In genomic region chr18:62741118-62741566, GRCh38 we compare ENCODE assay signal across 10 cellular contexts. TPM values are rescaled to one million over a fixed set of nuclear protein-coding genes. Genes with fewer than 3 reads are reported as not detected.
DNase-seq lines count a peak whose midpoint lies in the region; ATAC-seq, FAIRE-seq and TF ChIP-seq lines count a peak whose summit lies in the region.
"Had no signal": no experiment of that assay in that cellular context is flagged by ENCODE, and none has a peak within 500 bp of the region (broad histone marks: within the 10 kb centered on the region; RNA-seq: fewer than 3 reads in every experiment).

No MANE protein-coding gene starts in this region.

- H3K4me1 ChIP-seq in K562 (replicated peaks in 1 of 2; ENCODE audit: control insufficient read depth in 2 of 2, insufficient read depth in 2 of 2, low read length in 2 of 2) = peaks cover 7 to 34% of the 10 kb centered on the region in 2 experiments
- peaks cover 24% of the 10 kb centered on the region for H3K4me1 ChIP-seq in mesodermal cell (ENCODE audit: control insufficient read depth, insufficient read depth, low read length, poor library complexity, severe bottlenecking)

- DNase-seq in DMS53 (lab: John Stamatoyannopoulos, UW) = peak; percentile 68
- DNase-seq in Kasumi-1 (lab: John Stamatoyannopoulos, UW) = peak; percentile 44 to 56
- peak; percentile 11 to 70 (median 26) for DNase-seq in K562 (ENCODE audit: extremely low read depth in 1 of 4, low spot score in 3 of 4)
- no peak for DNase-seq in ureter (ENCODE audit: low spot score)
- DNase-seq in ecto neural progenitor cell (ENCODE audit: low spot score) = no peak
- DNase-seq in stimulated activated naive B cell treated with anti-CD40 and anti-IgM and Interleukin-4, amounts not matched to agents 10 μg/mL and 1 μg/mL and 100 μg/mL, for 72 hours = no peak
- no peak for DNase-seq in RCC 7860 (ENCODE audit: low spot score)
- DNase-seq: effector CD8-positive, alpha-beta T cell; T-helper 9 cell had no signal

- H3K9me3 ChIP-seq in K562 (replicated peaks; ENCODE audit: control insufficient read depth, insufficient read depth, low read depth, low read length) (no peaks in the 10 kb centered on the region), mesodermal cell (ENCODE audit: control insufficient read depth, low read length) (peaks cover 4% of the 10 kb centered on the region)

- no peak overlapping the region for H3K27ac Mint-ChIP-seq in stimulated activated naive B cell treated with anti-CD40 and anti-IgM and Interleukin-4, amounts not matched to agents 10 μg/mL and 1 μg/mL and 100 μg/mL, for 72 hours

- intact Hi-C loops in K562 (cut with micrococcal nuclease) = loop anchor here (10.0 kb wide), 1 partner anchor 94 kb away; no protein-coding TSS in a partner anchor

- CTCF ChIA-PET in K562 (lab: Yijun Ruan, JAX; ENCODE audit: low intra/inter-chr PET ratio) = no interaction called here

- WGBS in K562 (ENCODE audit: insufficient coverage, low coverage, missing lambda C conversion rate) = 29% methylated on average over 4 of the region's 4 CpGs
- 76 to 82% methylated on average over 2 to 4 of the region's 4 CpGs for WGBS in mesodermal cell (ENCODE audit: insufficient coverage in 2 of 2), 2 experiments

- POLR2A ChIA-PET in K562 (lab: Yijun Ruan, JAX) = interaction anchor here (1.1 to 1.7 kb wide), 2 partner anchors 9 to 26 kb away, joined by 5 to 6 read pairs; partner anchors contain the start of gene PHLPP1

- no peak for TF ChIP-seq RAD21 in K562 (CRISPR knock-in tag; conservative IDR thresholded peaks at IDR 0.05 in 1 of 2, IDR thresholded peaks at IDR 0.05 in 1 of 2)

- H3K27ac ChIP-seq in K562 (ENCODE audit: extremely low read depth, low read depth, low read length) (peak overlapping the region; percentile 48; the same call in 1 of the 3 replicates), mesodermal cell (ENCODE audit: low read depth, low read length, severe bottlenecking) (peak overlapping the region; percentile 47)

- no peaks in the 10 kb centered on the region for H4K20me1 ChIP-seq in K562 (replicated peaks; ENCODE audit: control insufficient read depth, insufficient read depth, low read length)

- H3K4me2 ChIP-seq in K562 (ENCODE audit: insufficient read depth, low read length) = peak overlapping the region; percentile 20; the same call in 1 of the 2 replicates

- H3K4me3 ChIP-seq in K562 (no peak overlapping the region), mesodermal cell (ENCODE audit: extremely low read depth, insufficient read depth, low read length, poor library complexity, severe bottlenecking) (no peak overlapping the region)

- no peak overlapping the region for H3K9ac ChIP-seq in K562 (ENCODE audit: insufficient read depth in 1 of 2, low read depth in 2 of 2, low read length in 2 of 2)

- H3K27me3 Mint-ChIP-seq in stimulated activated naive B cell treated with anti-CD40 and anti-IgM and Interleukin-4, amounts not matched to agents 10 μg/mL and 1 μg/mL and 100 μg/mL, for 72 hours = no peaks in the 10 kb centered on the region

- no peak overlapping the region; the same call in 1 of the 2 replicates for H2AFZ ChIP-seq in K562 (ENCODE audit: low read depth, low read length)

- no peak for TF ChIP-seq EP300 in K562 (IDR thresholded peaks at IDR 0.05; ENCODE audit: low read length)

- peak; percentile 75 for ATAC-seq in K562
- no peak for ATAC-seq in stimulated activated naive B cell treated with anti-CD40 and anti-IgM and Interleukin-4, amounts not matched to agents 10 μg/mL and 1 μg/mL and 100 μg/mL, for 72 hours (replicated peaks)

- H3K36me3 Mint-ChIP-seq in stimulated activated naive B cell treated with anti-CD40 and anti-IgM and Interleukin-4, amounts not matched to agents 10 μg/mL and 1 μg/mL and 100 μg/mL, for 72 hours = peaks cover 7 to 9% of the 10 kb centered on the region in 2 donors

- FAIRE-seq in K562 (lab: Jason Lieb, UNC) = no peak
- no peak for FAIRE-seq in RCC 7860 (lab: Jason Lieb, UNC)

- H3K4me1 Mint-ChIP-seq in stimulated activated naive B cell treated with anti-CD40 and anti-IgM and Interleukin-4, amounts not matched to agents 10 μg/mL and 1 μg/mL and 100 μg/mL, for 72 hours = peaks cover 31 to 75% of the 10 kb centered on the region in 2 donors

- in situ Hi-C loops in K562 (cut with MboI) = no loop called here

- no peaks in the 10 kb centered on the region for H3K9me1 ChIP-seq in K562 (ENCODE audit: control insufficient read depth, insufficient read depth, low read length)

- TF ChIP-seq CTCF in K562 (IDR thresholded peaks at IDR 0.05 in 2 of 3, conservative IDR thresholded peaks at IDR 0.05 in 1 of 3; ENCODE audit: insufficient read depth in 2 of 3, low read depth in 1 of 3, low read length in 3 of 3) = no peak

- H3K36me3 ChIP-seq in K562 (ENCODE audit: control insufficient read depth, insufficient read depth, low read length) (no peaks in the 10 kb centered on the region), mesodermal cell (ENCODE audit: control insufficient read depth, insufficient read depth, low read length) (no peaks in the 10 kb centered on the region)

- H3K9me3 Mint-ChIP-seq in stimulated activated naive B cell treated with anti-CD40 and anti-IgM and Interleukin-4, amounts not matched to agents 10 μg/mL and 1 μg/mL and 100 μg/mL, for 72 hours = peaks cover 2 to 7% of the 10 kb centered on the region in 2 donors

- no peak overlapping the region for H3K4me3 Mint-ChIP-seq in stimulated activated naive B cell treated with anti-CD40 and anti-IgM and Interleukin-4, amounts not matched to agents 10 μg/mL and 1 μg/mL and 100 μg/mL, for 72 hours

- H3K27me3 ChIP-seq in K562 (ENCODE audit: control insufficient read depth in 2 of 2, insufficient read depth in 2 of 2, low read length in 2 of 2) = no peaks in the 10 kb centered on the region

- peaks cover 77% of the 10 kb centered on the region for H3K79me2 ChIP-seq in K562 (ENCODE audit: control insufficient read depth, insufficient read depth, low read length)

- BruUV-seq in K562 (replicated peaks; lab: Mats Ljungman, UMichigan) = no TSS peak

- TF ChIP-seq POLR2A in K562 (conservative IDR thresholded peaks at IDR 0.05) = no peak

TF ChIP-seq in K562, 482 proteins besides CTCF, POLR2A, EP300 and RAD21 (continues in another document):
- TF ChIP-seq, protein P1, sequence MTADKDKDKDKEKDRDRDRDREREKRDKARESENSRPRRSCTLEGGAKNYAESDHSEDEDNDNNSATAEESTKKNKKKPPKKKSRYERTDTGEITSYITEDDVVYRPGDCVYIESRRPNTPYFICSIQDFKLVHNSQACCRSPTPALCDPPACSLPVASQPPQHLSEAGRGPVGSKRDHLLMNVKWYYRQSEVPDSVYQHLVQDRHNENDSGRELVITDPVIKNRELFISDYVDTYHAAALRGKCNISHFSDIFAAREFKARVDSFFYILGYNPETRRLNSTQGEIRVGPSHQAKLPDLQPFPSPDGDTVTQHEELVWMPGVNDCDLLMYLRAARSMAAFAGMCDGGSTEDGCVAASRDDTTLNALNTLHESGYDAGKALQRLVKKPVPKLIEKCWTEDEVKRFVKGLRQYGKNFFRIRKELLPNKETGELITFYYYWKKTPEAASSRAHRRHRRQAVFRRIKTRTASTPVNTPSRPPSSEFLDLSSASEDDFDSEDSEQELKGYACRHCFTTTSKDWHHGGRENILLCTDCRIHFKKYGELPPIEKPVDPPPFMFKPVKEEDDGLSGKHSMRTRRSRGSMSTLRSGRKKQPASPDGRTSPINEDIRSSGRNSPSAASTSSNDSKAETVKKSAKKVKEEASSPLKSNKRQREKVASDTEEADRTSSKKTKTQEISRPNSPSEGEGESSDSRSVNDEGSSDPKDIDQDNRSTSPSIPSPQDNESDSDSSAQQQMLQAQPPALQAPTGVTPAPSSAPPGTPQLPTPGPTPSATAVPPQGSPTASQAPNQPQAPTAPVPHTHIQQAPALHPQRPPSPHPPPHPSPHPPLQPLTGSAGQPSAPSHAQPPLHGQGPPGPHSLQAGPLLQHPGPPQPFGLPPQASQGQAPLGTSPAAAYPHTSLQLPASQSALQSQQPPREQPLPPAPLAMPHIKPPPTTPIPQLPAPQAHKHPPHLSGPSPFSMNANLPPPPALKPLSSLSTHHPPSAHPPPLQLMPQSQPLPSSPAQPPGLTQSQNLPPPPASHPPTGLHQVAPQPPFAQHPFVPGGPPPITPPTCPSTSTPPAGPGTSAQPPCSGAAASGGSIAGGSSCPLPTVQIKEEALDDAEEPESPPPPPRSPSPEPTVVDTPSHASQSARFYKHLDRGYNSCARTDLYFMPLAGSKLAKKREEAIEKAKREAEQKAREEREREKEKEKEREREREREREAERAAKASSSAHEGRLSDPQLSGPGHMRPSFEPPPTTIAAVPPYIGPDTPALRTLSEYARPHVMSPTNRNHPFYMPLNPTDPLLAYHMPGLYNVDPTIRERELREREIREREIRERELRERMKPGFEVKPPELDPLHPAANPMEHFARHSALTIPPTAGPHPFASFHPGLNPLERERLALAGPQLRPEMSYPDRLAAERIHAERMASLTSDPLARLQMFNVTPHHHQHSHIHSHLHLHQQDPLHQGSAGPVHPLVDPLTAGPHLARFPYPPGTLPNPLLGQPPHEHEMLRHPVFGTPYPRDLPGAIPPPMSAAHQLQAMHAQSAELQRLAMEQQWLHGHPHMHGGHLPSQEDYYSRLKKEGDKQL (CRISPR knock-in tag; IDR thresholded peaks at IDR 0.05; ENCODE audit: borderline replicate concordance) = no peak
- TF ChIP-seq ZNF778 (CRISPR knock-in tag; IDR thresholded peaks at IDR 0.05) = no peak
- no peak for TF ChIP-seq NFXL1 (CRISPR knock-in tag; IDR thresholded peaks at IDR 0.05)
- TF ChIP-seq MTA2 (IDR thresholded peaks at IDR 0.05; ENCODE audit: low read depth) = no peak
- TF ChIP-seq RBM15 (IDR thresholded peaks at IDR 0.05; ENCODE audit: insufficient read depth, low read length) = no peak

RNA-seq across cellular contexts. Expression of gene PHLPP1, which starts 25.8 kb away (rescaled TPM):
- total RNA-seq in K562 (2011; cell fraction: chromatin; rRNA removed; ENCODE audit: low replicate concordance) = 30.9 and 39.4 TPM in 2 replicates
- 13.0 and 15.7 TPM in 2 replicates for total RNA-seq in K562 (2011; cell fraction: nucleolus; rRNA removed)
- total RNA-seq in K562 (2011; cell fraction: nucleoplasm; rRNA removed) = 12.4 and 12.5 TPM in 2 replicates
- total RNA-seq in K562 (2014; rRNA removed) (4.9 and 5.8 TPM in 2 replicates), K562 (2014; rRNA removed; fragmentation: Illumina TruSeq; extraction: Trizol) (4.5 and 4.6 TPM in 2 replicates), K562 (2015; rRNA removed; fragmentation: Illumina TruSeq; extraction: Trizol) (4.5 and 5.9 TPM in 2 replicates), K562 (2021) (7.6 and 9.0 TPM in 2 replicates), ureter (42.0 TPM)
- polyA plus RNA-seq in K562 (2011; rRNA removed) (3.4 and 6.0 TPM in 2 replicates), K562 (2014; fragmentation: Illumina TruSeq; extraction: Trizol) (4.8 and 7.2 TPM in 2 replicates), K562 (2014; fragmentation: Nextera tagmentation; extraction: Ambion mirVana) (under 1 TPM; 0.56 TPM), K562 (2014; rRNA removed) (2.6 and 2.8 TPM in 2 replicates)
- 3.4 and 4.6 TPM in 2 replicates for polyA plus RNA-seq in K562 (2011; cell fraction: cytosol; rRNA removed)
- polyA plus RNA-seq in K562 (2011; cell fraction: nucleus; rRNA removed) = 5.6 and 7.3 TPM in 2 replicates
- 5.3 and 5.6 TPM in 2 replicates for polyA plus RNA-seq in K562 (2012)
- polyA minus RNA-seq in K562 (2011; rRNA and poly(A)+ RNA removed) = 20.7 and 42.8 TPM in 2 replicates
- polyA minus RNA-seq in K562 (2011; cell fraction: cytosol; rRNA and poly(A)+ RNA removed) = 11.4 and 14.5 TPM in 2 replicates
- 10.1 and 27.2 TPM in 2 replicates for polyA minus RNA-seq in K562 (2011; cell fraction: nucleus; rRNA and poly(A)+ RNA removed)
- polyA plus RNA-seq in mesodermal cell (2013, experiment 1 of 2) = 17.7 TPM
- polyA plus RNA-seq in mesodermal cell (2013, experiment 2 of 2) = 15.9 TPM

Comparison
In these comparisons a context has a peak if more than half of its experiments do, and no peak if none do; other contexts are left out.
1. DNase-seq: peak in DMS53 (single experiment), Kasumi-1 (2 of 2) and K562 (4 of 4); none in ureter (single experiment), ecto neural progenitor cell (single experiment), stimulated activated naive B cell treated with anti-CD40 and anti-IgM and Interleukin-4, amounts not matched to agents 10 μg/mL and 1 μg/mL and 100 μg/mL, for 72 hours (single experiment) and RCC 7860 (single experiment).